In genomic region chr2:151518802-151519201, GRCh38 we compare ENCODE assay signal across 19 cellular contexts.
DNase-seq lines count a peak whose midpoint lies in the region; FAIRE-seq and TF ChIP-seq lines count a peak whose summit lies in the region.
"Had no signal": no experiment of that assay in that cellular context is flagged by ENCODE, and none has a peak within 500 bp of the region (broad histone marks: within the 10 kb centered on the region; RNA-seq: fewer than 3 reads in every experiment).

No MANE protein-coding gene starts in this region.

- FAIRE-seq in GM12891 (lab: Jason Lieb, UNC): peak; percentile 13
- FAIRE-seq: small intestine had no signal

- DNase-seq in GM12891 (ENCODE audit: insufficient read length, low spot score) (no peak), RKO (ENCODE audit: low spot score) (peak; percentile 8), dermis blood vessel endothelial cell (peak; percentile 67), myocyte (ENCODE audit: low read depth) (peak; percentile 7), cortex of kidney (lab: John Stamatoyannopoulos, UW) (no peak), HK-2 (ENCODE audit: unreplicated experiment) (no peak), midbrain (lab: John Stamatoyannopoulos, UW) (no peak), germinal center (ENCODE audit: low spot score) (no peak)
- DNase-seq: activated CD4-positive, alpha-beta T cell treated with anti-CD3 and anti-CD28 coated beads, Interleukin-2, amount 10 ng/mL, durations not matched to agents 7 days and 5 days; activated naive CD4-positive, alpha-beta T cell treated with anti-CD3 and anti-CD28 coated beads, Interleukin-2, amount 50 U/mL, for 16 hours; DND-41; effector CD8-positive, alpha-beta T cell; heart left ventricle; naive thymus-derived CD4-positive, alpha-beta T cell; NCI-H1092 treated with DMSO at 0.1 percent for 48 hours; NCI-H2029; NCI-H69; occipital lobe; small intestine had no signal

- no peak for TF ChIP-seq POLR2A in GM12891 (IDR thresholded peaks at IDR 0.05; ENCODE audit: low read depth, low read length)

TF ChIP-seq in GM12891, 5 proteins besides CTCF, POLR2A, EP300 and RAD21:
- TF ChIP-seq POU2F2 (IDR thresholded peaks at IDR 0.05; ENCODE audit: low read depth, low read length) (no peak), TAF1 (IDR thresholded peaks at IDR 0.05; ENCODE audit: low read depth, low read length) (no peak), SPI1 (IDR thresholded peaks at IDR 0.05; ENCODE audit: low read depth, low read length) (no peak), PAX5 (IDR thresholded peaks at IDR 0.05; ENCODE audit: insufficient read depth, low read length, severe bottlenecking) (no peak)

Comparison
In these comparisons a context has a peak if more than half of its experiments do, and no peak if none do; other contexts are left out.
1. DNase-seq: peak in RKO (single experiment), dermis blood vessel endothelial cell (single experiment) and myocyte (single experiment); none in GM12891 (single experiment), cortex of kidney (single experiment), HK-2 (single experiment), midbrain (single experiment) and germinal center (single experiment).